In genomic region chr3:42853056-42853455, GRCh38 we compare ENCODE assay signal across 23 cellular contexts. TPM values are rescaled to one million over a fixed set of nuclear protein-coding genes. Genes with fewer than 3 reads are reported as not detected.
"Had no signal": no experiment of that assay in that cellular context is flagged by ENCODE, and none has a peak within 500 bp of the region (broad histone marks: within the 10 kb centered on the region; RNA-seq: fewer than 3 reads in every experiment).

No MANE protein-coding gene starts in this region.

- H3K79me2 ChIP-seq: parathyroid adenoma had no signal

- ATAC-seq: natural killer cell had no signal

- H3K4me1 ChIP-seq: parathyroid adenoma, uterus had no signal

- H3K36me3 Mint-ChIP-seq: activated naive CD8-positive, alpha-beta T cell treated with anti-CD3 and anti-CD28 coated beads, Interleukin-2, amount 10 ng/mL, durations not matched to agents 7 days and 5 days; natural killer cell had no signal

- H3K9me3 ChIP-seq: gastrocnemius medialis, suprapubic skin, uterus had no signal

- H3K36me3 ChIP-seq: brain microvascular endothelial cell, gastrocnemius medialis, suprapubic skin, uterus, WERI-Rb-1 had no signal

- H3K9ac ChIP-seq: parathyroid adenoma had no signal

- H2AFZ ChIP-seq: parathyroid adenoma had no signal

- DNase-seq: activated CD4-positive, alpha-beta T cell treated with anti-CD3 and anti-CD28 coated beads for 1 hour; activated naive CD8-positive, alpha-beta T cell treated with anti-CD3 and anti-CD28 coated beads, Interleukin-2, amount 10 ng/mL, durations not matched to agents 7 days and 5 days; anterior cingulate cortex; brain microvascular endothelial cell; central memory CD4-positive, alpha-beta T cell; cortex of kidney; effector CD4-positive, alpha-beta T cell; head of caudate nucleus; immature natural killer cell; natural killer cell; SW 1271; T-helper 2 cell; uterus; WERI-Rb-1 had no signal

- H3K4me3 ChIP-seq: gastrocnemius medialis, suprapubic skin, uterus had no signal

- H3K27ac ChIP-seq: brain microvascular endothelial cell, parathyroid adenoma, WERI-Rb-1 had no signal

- H3K9me3 Mint-ChIP-seq: activated naive CD8-positive, alpha-beta T cell treated with anti-CD3 and anti-CD28 coated beads, Interleukin-2, amount 10 ng/mL, durations not matched to agents 7 days and 5 days; natural killer cell; stimulated activated naive CD8-positive, alpha-beta T cell treated with anti-CD3 and anti-CD28 coated beads, Interleukin-15, Interleukin-2, amounts not matched to agents 100 ng/mL and 50 ng/mL, for 24 hours had no signal

- H3K27me3 ChIP-seq: brain microvascular endothelial cell, gastrocnemius medialis, suprapubic skin, uterus had no signal

- H3K27ac Mint-ChIP-seq: activated naive CD8-positive, alpha-beta T cell treated with anti-CD3 and anti-CD28 coated beads, Interleukin-2, amount 10 ng/mL, durations not matched to agents 7 days and 5 days; natural killer cell; stimulated activated naive CD8-positive, alpha-beta T cell treated with anti-CD3 and anti-CD28 coated beads, Interleukin-15, Interleukin-2, amounts not matched to agents 100 ng/mL and 50 ng/mL, for 24 hours had no signal

RNA-seq across cellular contexts. Expression of gene CYP8B1, which starts 22.6 kb away (rescaled TPM):
- total RNA-seq: activated CD8-positive, alpha-beta memory T cell treated with anti-CD3 and anti-CD28 coated beads for 36 hours; activated naive CD8-positive, alpha-beta T cell treated with anti-CD3 and anti-CD28 coated beads, Interleukin-2, amount 10 ng/mL, durations not matched to agents 7 days and 5 days; lower leg skin; mesenteric fat pad; natural killer cell; skeletal muscle tissue; suprapubic skin; uterus had no signal
- polyA plus RNA-seq: esophagus, immature natural killer cell had no signal
